In genomic region chr5:158074992-158075769, GRCh38 we compare ENCODE assay signal across 8 cellular contexts.
DNase-seq lines count a peak whose midpoint lies in the region; ATAC-seq and TF ChIP-seq lines count a peak whose summit lies in the region.

No MANE protein-coding gene starts in this region.

- H3K9me3 ChIP-seq in BLaER1 (peaks cover 21% of the 10 kb centered on the region; the same call in 1 of the 2 replicates), Loucy (ENCODE audit: insufficient read depth, low read depth, low read length) (no peaks in the 10 kb centered on the region), right atrium auricular region (no peaks in the 10 kb centered on the region)

- H3K36me3 ChIP-seq in BLaER1 (no peaks in the 10 kb centered on the region), Loucy (ENCODE audit: insufficient read depth, low read length) (no peaks in the 10 kb centered on the region), right atrium auricular region (no peaks in the 10 kb centered on the region)

- ATAC-seq in GM19455 (IDR thresholded peaks at IDR 0.05; ENCODE audit: unreplicated experiment) (peak; percentile 84), SK-N-SH treated with all-trans-retinoic acid at 6 μM for 48 hours (peak; percentile 97), GM21786 (IDR thresholded peaks at IDR 0.05; ENCODE audit: unreplicated experiment) (no peak)

- peak overlapping the region; percentile 36; the same call in 1 of the 2 replicates for H2AFZ ChIP-seq in Loucy (ENCODE audit: low read length)

- TF ChIP-seq CTCF in Loucy (conservative IDR thresholded peaks at IDR 0.05; ENCODE audit: low read length) (peak; percentile 68), right atrium auricular region (IDR thresholded peaks at IDR 0.05) (peak; percentile 75 to 90)

- H3K9me2 ChIP-seq in Loucy (replicated peaks; ENCODE audit: low read depth, low read length) = no peaks in the 10 kb centered on the region

- H3K4me2 ChIP-seq in BLaER1 (peak overlapping the region; percentile 66), Loucy (ENCODE audit: low read depth, low read length, poor library complexity, severe bottlenecking) (no peak overlapping the region)

- peak overlapping the region; percentile 49; the same call in 1 of the 2 replicates for H3K9ac ChIP-seq in BLaER1
- H3K9ac ChIP-seq in Loucy (ENCODE audit: low read depth, low read length, poor library complexity, severe bottlenecking) = no peak overlapping the region

- peak overlapping the region; percentile 53 for H3K27ac ChIP-seq in BLaER1
- peak overlapping the region; percentile 35 for H3K27ac ChIP-seq in right atrium auricular region

- H3K79me2 ChIP-seq in Loucy (ENCODE audit: insufficient read depth, low read length) = no peaks in the 10 kb centered on the region

- H3K4me1 ChIP-seq in BLaER1 = peaks cover 49% of the 10 kb centered on the region
- H3K4me1 ChIP-seq in Loucy (ENCODE audit: insufficient read depth, low read length, poor library complexity, severe bottlenecking) = no peaks in the 10 kb centered on the region
- no peaks in the 10 kb centered on the region for H3K4me1 ChIP-seq in right atrium auricular region

- H3K27me3 ChIP-seq in BLaER1 (no peaks in the 10 kb centered on the region), Loucy (ENCODE audit: insufficient read depth, low read length, poor library complexity, severe bottlenecking) (no peaks in the 10 kb centered on the region), right atrium auricular region (no peaks in the 10 kb centered on the region)

- no peaks in the 10 kb centered on the region for H3F3A ChIP-seq in Loucy (ENCODE audit: low read depth)

- H3K4me3 ChIP-seq in BLaER1 (0 out of 2 replicates have a peak overlapping the region, but pooled peaks have one; percentile 4), Loucy (ENCODE audit: low read length, poor library complexity, severe bottlenecking) (no peak overlapping the region), right atrium auricular region (peak overlapping the region in 1 of 2 donors; percentile 29)

- H4K20me1 ChIP-seq in BLaER1 (no peaks in the 10 kb centered on the region), Loucy (ENCODE audit: insufficient read depth, low read length, poor library complexity, severe bottlenecking) (no peaks in the 10 kb centered on the region)

- peak in 33 of 56 donors; percentile 0 to 58 (median 14) for DNase-seq in amygdala (lab: John Stamatoyannopoulos, UW)
- peak; percentile 80 for DNase-seq in right atrium auricular region (ENCODE audit: low spot score)
- peak; percentile 64 for DNase-seq in renal cortical epithelial cell (ENCODE audit: low read depth)

TF ChIP-seq in SK-N-SH treated with all-trans-retinoic acid at 6 μM for 48 hours, 23 proteins besides CTCF, POLR2A, EP300 and RAD21:
- TF ChIP-seq ZNF8 (CRISPR knock-in tag; IDR thresholded peaks at IDR 0.05) (no peak), RARB (CRISPR knock-in tag; IDR thresholded peaks at IDR 0.05) (no peak), OSR1 (CRISPR knock-in tag; IDR thresholded peaks at IDR 0.05) (no peak), CSRNP3 (CRISPR knock-in tag; IDR thresholded peaks at IDR 0.05) (no peak), ARNTL (CRISPR knock-in tag; IDR thresholded peaks at IDR 0.05; ENCODE audit: borderline replicate concordance, low read depth) (no peak), ZC3H10 (CRISPR knock-in tag; IDR thresholded peaks at IDR 0.05) (no peak), CSDC2 (CRISPR knock-in tag; IDR thresholded peaks at IDR 0.05) (no peak), ISL1 (CRISPR knock-in tag; IDR thresholded peaks at IDR 0.05) (peak; percentile 54), ZNF565 (CRISPR knock-in tag; conservative IDR thresholded peaks at IDR 0.05; ENCODE audit: low read depth) (no peak), TCF4 (CRISPR knock-in tag; IDR thresholded peaks at IDR 0.05; ENCODE audit: borderline replicate concordance) (0 out of 2 replicates have a peak, but pooled peaks have one; percentile 10), ZFP3 (CRISPR knock-in tag; IDR thresholded peaks at IDR 0.05) (no peak), BACH2 (CRISPR knock-in tag; IDR thresholded peaks at IDR 0.05; ENCODE audit: borderline replicate concordance) (no peak), TOX (CRISPR knock-in tag; IDR thresholded peaks at IDR 0.05; ENCODE audit: borderline replicate concordance) (no peak), ESRRG (CRISPR knock-in tag; IDR thresholded peaks at IDR 0.05) (no peak), GLIS3 (CRISPR knock-in tag; IDR thresholded peaks at IDR 0.05) (no peak), ZNF70 (CRISPR knock-in tag; IDR thresholded peaks at IDR 0.05) (no peak), ZFP30 (CRISPR knock-in tag; IDR thresholded peaks at IDR 0.05) (no peak)
- TF ChIP-seq, protein P1, sequence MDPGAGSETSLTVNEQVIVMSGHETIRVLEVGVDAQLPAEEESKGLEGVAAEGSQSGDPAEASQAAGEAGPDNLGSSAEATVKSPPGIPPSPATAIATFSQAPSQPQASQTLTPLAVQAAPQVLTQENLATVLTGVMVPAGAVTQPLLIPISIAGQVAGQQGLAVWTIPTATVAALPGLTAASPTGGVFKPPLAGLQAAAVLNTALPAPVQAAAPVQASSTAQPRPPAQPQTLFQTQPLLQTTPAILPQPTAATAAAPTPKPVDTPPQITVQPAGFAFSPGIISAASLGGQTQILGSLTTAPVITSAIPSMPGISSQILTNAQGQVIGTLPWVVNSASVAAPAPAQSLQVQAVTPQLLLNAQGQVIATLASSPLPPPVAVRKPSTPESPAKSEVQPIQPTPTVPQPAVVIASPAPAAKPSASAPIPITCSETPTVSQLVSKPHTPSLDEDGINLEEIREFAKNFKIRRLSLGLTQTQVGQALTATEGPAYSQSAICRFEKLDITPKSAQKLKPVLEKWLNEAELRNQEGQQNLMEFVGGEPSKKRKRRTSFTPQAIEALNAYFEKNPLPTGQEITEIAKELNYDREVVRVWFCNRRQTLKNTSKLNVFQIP (CRISPR knock-in tag; IDR thresholded peaks at IDR 0.05; ENCODE audit: borderline replicate concordance, low read depth) = no peak
- TF ChIP-seq, protein P2, sequence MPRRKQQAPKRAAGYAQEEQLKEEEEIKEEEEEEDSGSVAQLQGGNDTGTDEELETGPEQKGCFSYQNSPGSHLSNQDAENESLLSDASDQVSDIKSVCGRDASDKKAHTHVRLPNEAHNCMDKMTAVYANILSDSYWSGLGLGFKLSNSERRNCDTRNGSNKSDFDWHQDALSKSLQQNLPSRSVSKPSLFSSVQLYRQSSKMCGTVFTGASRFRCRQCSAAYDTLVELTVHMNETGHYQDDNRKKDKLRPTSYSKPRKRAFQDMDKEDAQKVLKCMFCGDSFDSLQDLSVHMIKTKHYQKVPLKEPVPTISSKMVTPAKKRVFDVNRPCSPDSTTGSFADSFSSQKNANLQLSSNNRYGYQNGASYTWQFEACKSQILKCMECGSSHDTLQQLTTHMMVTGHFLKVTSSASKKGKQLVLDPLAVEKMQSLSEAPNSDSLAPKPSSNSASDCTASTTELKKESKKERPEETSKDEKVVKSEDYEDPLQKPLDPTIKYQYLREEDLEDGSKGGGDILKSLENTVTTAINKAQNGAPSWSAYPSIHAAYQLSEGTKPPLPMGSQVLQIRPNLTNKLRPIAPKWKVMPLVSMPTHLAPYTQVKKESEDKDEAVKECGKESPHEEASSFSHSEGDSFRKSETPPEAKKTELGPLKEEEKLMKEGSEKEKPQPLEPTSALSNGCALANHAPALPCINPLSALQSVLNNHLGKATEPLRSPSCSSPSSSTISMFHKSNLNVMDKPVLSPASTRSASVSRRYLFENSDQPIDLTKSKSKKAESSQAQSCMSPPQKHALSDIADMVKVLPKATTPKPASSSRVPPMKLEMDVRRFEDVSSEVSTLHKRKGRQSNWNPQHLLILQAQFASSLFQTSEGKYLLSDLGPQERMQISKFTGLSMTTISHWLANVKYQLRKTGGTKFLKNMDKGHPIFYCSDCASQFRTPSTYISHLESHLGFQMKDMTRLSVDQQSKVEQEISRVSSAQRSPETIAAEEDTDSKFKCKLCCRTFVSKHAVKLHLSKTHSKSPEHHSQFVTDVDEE (CRISPR knock-in tag; IDR thresholded peaks at IDR 0.05) = peak; percentile 73; the same call in 1 of the 2 replicates
TF ChIP-seq in SK-N-SH treated with all-trans-retinoic acid at 6 μM for 48 hours: peak in this region for 3.

Comparison
In these comparisons a context has a peak if more than half of its experiments do, and no peak if none do; other contexts are left out.
1. DNase-seq: peak in every context shown above with its lines; median percentile 80 in right atrium auricular region; 64 in renal cortical epithelial cell; 14 in amygdala.